Comparison of ENCODE assay signal across 10 cellular contexts in the genomic region with DNA sequence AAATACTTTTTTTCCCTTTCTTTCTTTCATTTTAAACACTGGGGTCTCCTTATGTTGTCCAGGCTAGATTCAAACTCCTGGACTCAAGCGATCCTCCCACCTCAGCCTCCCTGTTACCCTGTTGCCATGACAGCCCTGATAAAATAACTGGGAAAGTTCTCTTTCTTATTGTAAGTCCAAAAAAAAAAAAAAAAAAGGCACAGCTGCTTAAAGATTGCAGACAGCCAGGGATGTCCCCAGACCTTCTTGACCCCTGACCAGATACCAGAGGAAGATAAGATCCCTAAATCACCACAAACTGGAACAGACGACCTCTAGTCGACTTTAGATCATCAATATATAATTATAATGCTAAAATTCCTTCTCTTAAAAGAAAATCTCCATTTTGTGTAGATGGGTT. TPM values are rescaled to one million over a fixed set of nuclear protein-coding genes. Genes with fewer than 3 reads are reported as not detected.
DNase-seq lines count a peak whose midpoint lies in the region; ATAC-seq and TF ChIP-seq lines count a peak whose summit lies in the region.
"Had no signal": no experiment of that assay in that cellular context is flagged by ENCODE, and none has a peak within 500 bp of the region (broad histone marks: within the 10 kb centered on the region; RNA-seq: fewer than 3 reads in every experiment).

No MANE protein-coding gene starts in this region.

- POLR2A ChIA-PET in CD4-positive, alpha-beta memory T cell (lab: Charles Lee; ENCODE audit: partially characterized antibody), result interaction anchor here (0.9 to 3.5 kb wide), 9 partner anchors 14 to 110 kb away, joined by 3 to 87 read pairs (median 5); a partner anchor contains a TSS
- POLR2A ChIA-PET in naive thymus-derived CD8-positive, alpha-beta T cell (lab: Charles Lee), result interaction anchor here (0.8 to 3.3 kb wide), 5 partner anchors 13 to 294 kb away, joined by 3 to 29 read pairs (median 4); a partner anchor contains a TSS

- TF ChIP-seq POLR2A in erythroblast (IDR thresholded peaks at IDR 0.05; ENCODE audit: low read length), result no peak

- no peak overlapping the region for H3K4me3 ChIP-seq in CD4-positive, alpha-beta memory T cell (ENCODE audit: low read length in 2 of 2)
- peak overlapping the region; percentile 95 for H3K4me3 ChIP-seq in Jurkat, Clone E6-1 (ENCODE audit: low read length)

- no peaks in the 10 kb centered on the region for H3K9me3 Mint-ChIP-seq in CD4-positive, alpha-beta memory T cell
- no peaks in the 10 kb centered on the region for H3K9me3 Mint-ChIP-seq in activated naive CD8-positive, alpha-beta T cell treated with anti-CD3 and anti-CD28 coated beads, Interleukin-2, amount 50 U/mL, for 24 hours
- no peaks in the 10 kb centered on the region for H3K9me3 Mint-ChIP-seq in naive thymus-derived CD8-positive, alpha-beta T cell

- H3K36me3 ChIP-seq in CD4-positive, alpha-beta memory T cell (ENCODE audit: insufficient read depth, low read length), result peaks cover 10% of the 10 kb centered on the region

- peaks cover 6 to 24% of the 10 kb centered on the region in 2 donors for H3K36me3 Mint-ChIP-seq in CD4-positive, alpha-beta memory T cell
- H3K36me3 Mint-ChIP-seq in activated naive CD8-positive, alpha-beta T cell treated with anti-CD3 and anti-CD28 coated beads, Interleukin-2, amount 50 U/mL, for 24 hours (ENCODE audit: low read depth), result peaks cover 4% of the 10 kb centered on the region
- peaks cover 0 to 26% (median 5%) of the 10 kb centered on the region in 3 donors for H3K36me3 Mint-ChIP-seq in naive thymus-derived CD8-positive, alpha-beta T cell

- peak overlapping the region in 2 of 7 donors; percentile 91 to 96 for H3K27ac Mint-ChIP-seq in CD4-positive, alpha-beta memory T cell
- peak overlapping the region; percentile 91 for H3K27ac Mint-ChIP-seq in activated naive CD8-positive, alpha-beta T cell treated with anti-CD3 and anti-CD28 coated beads, Interleukin-2, amount 50 U/mL, for 24 hours
- peak overlapping the region in 4 of 10 donors; percentile 9 to 95 (median 92) for H3K27ac Mint-ChIP-seq in naive thymus-derived CD8-positive, alpha-beta T cell

- ATAC-seq in activated naive CD8-positive, alpha-beta T cell treated with anti-CD3 and anti-CD28 coated beads, Interleukin-2, amount 50 U/mL, for 24 hours, result no peak
- ATAC-seq in naive thymus-derived CD8-positive, alpha-beta T cell, result no peak
- ATAC-seq in GM21423 (IDR thresholded peaks at IDR 0.05; ENCODE audit: unreplicated experiment), result no peak
- no peak for ATAC-seq in GM19452 (IDR thresholded peaks at IDR 0.05; ENCODE audit: unreplicated experiment)
- ATAC-seq: foreskin keratinocyte had no signal

- peak overlapping the region; percentile 67 for H3K27ac ChIP-seq in CD4-positive, alpha-beta memory T cell (ENCODE audit: low read depth, low read length)
- H3K27ac ChIP-seq: foreskin keratinocyte had no signal

- no peaks in the 10 kb centered on the region for H3K27me3 Mint-ChIP-seq in CD4-positive, alpha-beta memory T cell
- no peaks in the 10 kb centered on the region for H3K27me3 Mint-ChIP-seq in activated naive CD8-positive, alpha-beta T cell treated with anti-CD3 and anti-CD28 coated beads, Interleukin-2, amount 50 U/mL, for 24 hours
- H3K27me3 Mint-ChIP-seq in naive thymus-derived CD8-positive, alpha-beta T cell, result no peaks in the 10 kb centered on the region

- H3K4me3 Mint-ChIP-seq in CD4-positive, alpha-beta memory T cell, result peak overlapping the region in 7 of 8 donors; percentile 92 to 97 (median 95)
- peak overlapping the region; percentile 88 for H3K4me3 Mint-ChIP-seq in activated naive CD8-positive, alpha-beta T cell treated with anti-CD3 and anti-CD28 coated beads, Interleukin-2, amount 50 U/mL, for 24 hours
- H3K4me3 Mint-ChIP-seq in naive thymus-derived CD8-positive, alpha-beta T cell, result peak overlapping the region; percentile 87 to 96 (median 94)

- CTCF ChIA-PET in CD4-positive, alpha-beta memory T cell (lab: Charles Lee; ENCODE audit: partially characterized antibody), result interaction anchor here (1.0 to 2.9 kb wide), 7 partner anchors 8 to 154 kb away, joined by 3 to 15 read pairs (median 4); a partner anchor contains a TSS

- DNase-seq in CD4-positive, alpha-beta memory T cell, result no peak
- no peak for DNase-seq in Jurkat, Clone E6-1 (ENCODE audit: low read depth, low spot score)
- no peak for DNase-seq in activated naive CD8-positive, alpha-beta T cell treated with anti-CD3 and anti-CD28 coated beads, Interleukin-2, amount 50 U/mL, for 24 hours
- DNase-seq in naive thymus-derived CD8-positive, alpha-beta T cell, result no peak
- DNase-seq in stimulated activated CD4-positive, alpha-beta T cell treated with anti-CD3 and anti-CD28 coated beads, Interleukin-2, amount 100 ng/mL, for 48 hours, result no peak
- no peak for DNase-seq in erythroblast (lab: John Stamatoyannopoulos, UW)
- DNase-seq: foreskin keratinocyte had no signal

- peaks cover 13 to 26% (median 16%) of the 10 kb centered on the region in 4 donors for H3K4me1 Mint-ChIP-seq in CD4-positive, alpha-beta memory T cell
- peaks cover 16% of the 10 kb centered on the region for H3K4me1 Mint-ChIP-seq in activated naive CD8-positive, alpha-beta T cell treated with anti-CD3 and anti-CD28 coated beads, Interleukin-2, amount 50 U/mL, for 24 hours
- peaks cover 13 to 25% (median 21%) of the 10 kb centered on the region in 4 donors for H3K4me1 Mint-ChIP-seq in naive thymus-derived CD8-positive, alpha-beta T cell

- intact Hi-C loops in CD4-positive, alpha-beta memory T cell (cut with micrococcal nuclease), result loop anchor here (1.0 kb wide), 2 partner anchors 13 to 151 kb away; a partner anchor contains a TSS

- no peaks in the 10 kb centered on the region for H3K27me3 ChIP-seq in CD4-positive, alpha-beta memory T cell (ENCODE audit: insufficient read depth, low read length)
- H3K27me3 ChIP-seq: foreskin keratinocyte had no signal

- no peaks in the 10 kb centered on the region for H3K9me3 ChIP-seq in CD4-positive, alpha-beta memory T cell (ENCODE audit: control insufficient read depth in 1 of 2, low read length in 2 of 2)

- peaks cover 17% of the 10 kb centered on the region for H3K4me1 ChIP-seq in CD4-positive, alpha-beta memory T cell (ENCODE audit: insufficient read depth, low read length)
- H3K4me1 ChIP-seq: foreskin keratinocyte had no signal

RNA-seq across cellular contexts. Expression of a gene that starts 1.1 kb away (rescaled TPM):
- total RNA-seq in CD4-positive, alpha-beta memory T cell, result 10 to 100 TPM; 35.4 to 38.0 TPM
- 10 to 100 TPM; 29.5 to 32.6 TPM for polyA plus RNA-seq in CD4-positive, alpha-beta memory T cell
- polyA plus RNA-seq in Jurkat, Clone E6-1 (2012; ENCODE audit: insufficient read depth, insufficient read length), result 78.9 TPM
- total RNA-seq in naive thymus-derived CD8-positive, alpha-beta T cell, result 10 to 100 TPM; 28.1 to 30.0 TPM
- 10 to 100 TPM; 24.3 to 34.6 (median 31.0) TPM for polyA plus RNA-seq in naive thymus-derived CD8-positive, alpha-beta T cell

RNA-seq across cellular contexts. Expression of a gene that starts 13.3 kb away (rescaled TPM):
- total RNA-seq in CD4-positive, alpha-beta memory T cell, result 10 to 100 TPM; 55.9 TPM
- 100 to 1,000 TPM; 143 to 173 TPM for polyA plus RNA-seq in CD4-positive, alpha-beta memory T cell
- not detected for polyA plus RNA-seq in Jurkat, Clone E6-1 (2012; ENCODE audit: insufficient read depth, insufficient read length)
- 10 to 100 TPM; 41.8 to 45.0 TPM for total RNA-seq in naive thymus-derived CD8-positive, alpha-beta T cell
- 100 to 1,000 TPM; 132 to 178 (median 144) TPM for polyA plus RNA-seq in naive thymus-derived CD8-positive, alpha-beta T cell

RNA-seq across cellular contexts. Expression of a gene that starts 24.7 kb away (rescaled TPM):
- 1 to 10 TPM; 2.5 to 3.3 TPM for total RNA-seq in CD4-positive, alpha-beta memory T cell
- not detected for polyA plus RNA-seq in CD4-positive, alpha-beta memory T cell
- polyA plus RNA-seq in Jurkat, Clone E6-1 (2012; ENCODE audit: insufficient read depth, insufficient read length), result not detected
- total RNA-seq in naive thymus-derived CD8-positive, alpha-beta T cell, result 1 to 10 TPM; 2.4 to 3.4 TPM
- not detected for polyA plus RNA-seq in naive thymus-derived CD8-positive, alpha-beta T cell
- total RNA-seq: foreskin keratinocyte had no signal
- polyA plus RNA-seq: foreskin keratinocyte had no signal

RNA-seq across cellular contexts. Expression of a gene that starts 29.8 kb away (rescaled TPM):
- not detected for total RNA-seq in CD4-positive, alpha-beta memory T cell
- polyA plus RNA-seq in CD4-positive, alpha-beta memory T cell, result under 1 TPM in 1 of 2 donors, not detected in 1; 0.09 TPM
- not detected for polyA plus RNA-seq in Jurkat, Clone E6-1 (2012; ENCODE audit: insufficient read depth, insufficient read length)
- not detected for total RNA-seq in naive thymus-derived CD8-positive, alpha-beta T cell
- under 1 TPM in 1 of 3 donors, not detected in 2; 0.13 TPM for polyA plus RNA-seq in naive thymus-derived CD8-positive, alpha-beta T cell
- total RNA-seq: pulmonary artery endothelial cell had no signal

RNA-seq across cellular contexts. Expression of a gene that starts 41.6 kb away (rescaled TPM):
- under 1 TPM in 1 of 2 experiments, not detected in 1; 0.23 TPM for total RNA-seq in CD4-positive, alpha-beta memory T cell
- polyA plus RNA-seq in CD4-positive, alpha-beta memory T cell, result not detected
- polyA plus RNA-seq in Jurkat, Clone E6-1 (2012; ENCODE audit: insufficient read depth, insufficient read length), result not detected
- total RNA-seq in naive thymus-derived CD8-positive, alpha-beta T cell, result not detected
- polyA plus RNA-seq in naive thymus-derived CD8-positive, alpha-beta T cell, result not detected
- total RNA-seq: foreskin keratinocyte had no signal
- polyA plus RNA-seq: foreskin keratinocyte had no signal
